In genomic region chr5:52476346-52476745, GRCh38 we compare ENCODE assay signal across 31 cellular contexts.
"Had no signal": no experiment of that assay in that cellular context is flagged by ENCODE, and none has a peak within 500 bp of the region (broad histone marks: within the 10 kb centered on the region; RNA-seq: fewer than 3 reads in every experiment).

No MANE protein-coding gene starts in this region.

- H3K9me3 ChIP-seq: adrenal gland, ascending aorta, body of pancreas, breast epithelium had no signal

- H3K36me3 ChIP-seq: adrenal gland, ascending aorta, brain microvascular endothelial cell, breast epithelium, cardiac muscle cell had no signal

- H3K4me1 ChIP-seq: adrenal gland, ascending aorta, body of pancreas, breast epithelium had no signal

- H3K4me3 ChIP-seq: adrenal gland, ascending aorta, body of pancreas, breast epithelium, cardiac muscle cell had no signal

- ATAC-seq: activated naive CD4-positive, alpha-beta T cell treated with anti-CD3 and anti-CD28 coated beads, Interleukin-2, amount 50 U/mL, for 72 hours; activated naive CD8-positive, alpha-beta T cell treated with anti-CD3 and anti-CD28 coated beads, Interleukin-2, amount 50 U/mL, for 24 hours; activated T-cell treated with anti-CD3 and anti-CD28 coated beads, Interleukin-2, amount 50 U/mL, for 4 hours; activated T-cell treated with anti-CD3 and anti-CD28 coated beads, Interleukin-2, amount 50 U/mL, for 72 hours; activated T-helper 17 cell treated with anti-CD3 and anti-CD28 coated beads, Interleukin-2, amount 50 U/mL, for 72 hours; body of pancreas had no signal

- H3K27me3 ChIP-seq: adrenal gland, ascending aorta, body of pancreas, brain microvascular endothelial cell, breast epithelium, cardiac muscle cell had no signal

- H3K27ac ChIP-seq: adrenal gland, ascending aorta, body of pancreas, brain microvascular endothelial cell, breast epithelium, cardiac muscle cell had no signal

- DNase-seq: activated effector memory CD4-positive, alpha-beta T cell treated with anti-CD3 and anti-CD28 coated beads, Interleukin-2, amount 50 U/mL, for 16 hours; activated effector memory CD4-positive, alpha-beta T cell treated with Interleukin-2 at 50 U/mL for 16 hours; activated gamma-delta T cell; activated gamma-delta T cell treated with Interleukin-2 at 50 U/mL for 16 hours; activated naive CD4-positive, alpha-beta T cell; activated naive CD4-positive, alpha-beta T cell treated with anti-CD3 and anti-CD28 coated beads for 36 hours; activated naive CD4-positive, alpha-beta T cell treated with anti-CD3 and anti-CD28 coated beads, Interleukin-2, amount 10 ng/mL, durations not matched to agents 7 days and 5 days; activated naive CD4-positive, alpha-beta T cell treated with anti-CD3 and anti-CD28 coated beads, Interleukin-2, amount 50 U/mL, for 16 hours; activated naive CD4-positive, alpha-beta T cell treated with Interleukin-2 at 50 U/mL for 16 hours; activated naive CD8-positive, alpha-beta T cell treated with anti-CD3 and anti-CD28 coated beads for 36 hours; activated naive CD8-positive, alpha-beta T cell treated with anti-CD3 and anti-CD28 coated beads, Interleukin-2, amount 10 ng/mL, durations not matched to agents 7 days and 5 days; activated naive CD8-positive, alpha-beta T cell treated with anti-CD3 and anti-CD28 coated beads, Interleukin-2, amount 50 U/mL, for 24 hours; activated T-cell treated with anti-CD3 and anti-CD28 coated beads, Interleukin-2, amount 50 U/mL, for 24 hours; activated T-cell treated with anti-CD3 and anti-CD28 coated beads, Interleukin-2, amount 50 U/mL, for 4 hours; activated T-cell treated with anti-CD3 and anti-CD28 coated beads, Interleukin-2, amount 50 U/mL, for 48 hours; activated T-cell treated with anti-CD3 and anti-CD28 coated beads, Interleukin-2, amount 50 U/mL, for 72 hours; adrenal gland; amniotic stem cell; amygdala; anterior cingulate cortex; aorta; body of pancreas; brain microvascular endothelial cell; caudate nucleus; central memory CD4-positive, alpha-beta T cell; cerebellar nuclear complex had no signal
